In genomic region chr1:155256101-155256852, GRCh38 we compare ENCODE assay signal across 8 cellular contexts. TPM values are rescaled to one million over a fixed set of nuclear protein-coding genes. Genes with fewer than 3 reads are reported as not detected.
DNase-seq lines count a peak whose midpoint lies in the region; ATAC-seq and TF ChIP-seq lines count a peak whose summit lies in the region.

No MANE protein-coding gene starts in this region.

- peaks cover 0 to 32% (median 4%) of the 10 kb centered on the region in 11 experiments; a peak in 10 of 22 replicates for H4K20me1 ChIP-seq in BLaER1 treated with 17β-estradiol and CSF1 and Interleukin-3, amounts not matched to agents 10 nM and 100 nM
- no peaks in the 10 kb centered on the region for H4K20me1 ChIP-seq in neural progenitor cell (ENCODE audit: low read depth)

- H3K27me3 ChIP-seq in BLaER1 treated with 17β-estradiol and CSF1 and Interleukin-3, amounts not matched to agents 10 nM and 100 nM, result no peaks in the 10 kb centered on the region
- no peaks in the 10 kb centered on the region for H3K27me3 ChIP-seq in SJCRH30
- no peaks in the 10 kb centered on the region for H3K27me3 ChIP-seq in neural progenitor cell

- peak overlapping the region in 8 of 10 experiments; percentile 68 to 85 (median 74); a peak in 15 of 20 replicates for H3K4me3 ChIP-seq in BLaER1 treated with 17β-estradiol and CSF1 and Interleukin-3, amounts not matched to agents 10 nM and 100 nM
- H3K4me3 ChIP-seq in SJCRH30 (peak overlapping the region; percentile 73), epithelial cell of proximal tubule (ENCODE audit: low read depth, low read length) (peak overlapping the region; percentile 89), neural progenitor cell (no peak overlapping the region)

- peak overlapping the region; percentile 90 to 100 (median 100) for H3K4me2 ChIP-seq in BLaER1 treated with 17β-estradiol and CSF1 and Interleukin-3, amounts not matched to agents 10 nM and 100 nM
- H3K4me2 ChIP-seq in neural progenitor cell, result no peak overlapping the region

- H3K79me2 ChIP-seq in neural progenitor cell (ENCODE audit: low read depth), result peaks cover 27% of the 10 kb centered on the region

- peak overlapping the region; percentile 91 for H3K4me3 Mint-ChIP-seq in neural progenitor cell

- no peak for ATAC-seq in HG03432 (IDR thresholded peaks at IDR 0.05; ENCODE audit: unreplicated experiment)

- TF ChIP-seq CTCF in epithelial cell of proximal tubule (conservative IDR thresholded peaks at IDR 0.05; ENCODE audit: low read depth, low read length) (no peak), neural progenitor cell (IDR thresholded peaks at IDR 0.05) (no peak)

- peaks cover 36 to 51% (median 40%) of the 10 kb centered on the region in 11 experiments for H3K36me3 ChIP-seq in BLaER1 treated with 17β-estradiol and CSF1 and Interleukin-3, amounts not matched to agents 10 nM and 100 nM
- H3K36me3 ChIP-seq in SJCRH30, result no peaks in the 10 kb centered on the region
- no peaks in the 10 kb centered on the region for H3K36me3 ChIP-seq in neural progenitor cell

- DNase-seq in SJCRH30 (no peak), epithelial cell of proximal tubule (ENCODE audit: low read depth) (no peak), neural progenitor cell (ENCODE audit: low spot score) (no peak), cerebellum (ENCODE audit: low spot score) (no peak), hippocampal formation (lab: John Stamatoyannopoulos, UW) (no peak)
- no peak for DNase-seq in stimulated activated CD4-positive, alpha-beta T cell treated with anti-CD3 and anti-CD28 coated beads, Interleukin-2, amount 100 ng/mL, for 24 hours

- peak overlapping the region; percentile 74 for H3K27ac Mint-ChIP-seq in neural progenitor cell

- H2AFZ ChIP-seq in neural progenitor cell (replicated peaks), result no peak overlapping the region

- peaks cover 33% of the 10 kb centered on the region for H3K4me1 Mint-ChIP-seq in neural progenitor cell

- peaks cover 28% of the 10 kb centered on the region for H3F3A ChIP-seq in neural progenitor cell (ENCODE audit: low read depth)

- H3K4me1 ChIP-seq in BLaER1 treated with 17β-estradiol and CSF1 and Interleukin-3, amounts not matched to agents 10 nM and 100 nM, result peaks cover 47 to 62% (median 55%) of the 10 kb centered on the region in 10 experiments
- H3K4me1 ChIP-seq in SJCRH30 (no peaks in the 10 kb centered on the region), neural progenitor cell (peaks cover 20% of the 10 kb centered on the region)

- peak overlapping the region in 9 of 11 experiments; percentile 69 to 88 (median 78); a peak in 12 of 22 replicates for H3K27ac ChIP-seq in BLaER1 treated with 17β-estradiol and CSF1 and Interleukin-3, amounts not matched to agents 10 nM and 100 nM
- H3K27ac ChIP-seq in SJCRH30, result no peak overlapping the region; the same call in 1 of the 2 replicates
- no peak overlapping the region for H3K27ac ChIP-seq in neural progenitor cell

- no peaks in the 10 kb centered on the region for H3K9me3 Mint-ChIP-seq in neural progenitor cell

- peak overlapping the region; percentile 72 to 92 (median 83); a peak in 17 of 22 replicates for H3K9ac ChIP-seq in BLaER1 treated with 17β-estradiol and CSF1 and Interleukin-3, amounts not matched to agents 10 nM and 100 nM
- no peak overlapping the region for H3K9ac ChIP-seq in neural progenitor cell

- H3K36me3 Mint-ChIP-seq in neural progenitor cell, result peaks cover 19% of the 10 kb centered on the region

- peaks cover 10% of the 10 kb centered on the region for H3K27me3 Mint-ChIP-seq in neural progenitor cell (ENCODE audit: insufficient read depth, low read depth)

- H3K9me3 ChIP-seq in BLaER1 treated with 17β-estradiol and CSF1 and Interleukin-3, amounts not matched to agents 10 nM and 100 nM (replicated peaks in 1 of 11), result no peaks in the 10 kb centered on the region
- no peaks in the 10 kb centered on the region for H3K9me3 ChIP-seq in SJCRH30 (replicated peaks)
- H3K9me3 ChIP-seq in neural progenitor cell (ENCODE audit: low read depth), result no peaks in the 10 kb centered on the region

RNA-seq across cellular contexts. Expression of gene ENTREP3, which starts 1.0 kb away (rescaled TPM):
- total RNA-seq in SJCRH30 (2014; rRNA removed; shearing (Covaris generic)), result 12.1 and 12.7 TPM in 2 replicates
- 10.8 and 15.9 TPM in 2 replicates for total RNA-seq in epithelial cell of proximal tubule
- total RNA-seq in neural progenitor cell (ENCODE audit: low replicate concordance), result 4.8 and 14.9 TPM in 2 replicates
- total RNA-seq in cerebellum, result 7.0 TPM

RNA-seq across cellular contexts. Expression of gene SCAMP3, which starts 5.9 kb away (rescaled TPM):
- 42.1 and 43.4 TPM in 2 replicates for total RNA-seq in SJCRH30 (2014; rRNA removed; shearing (Covaris generic))
- total RNA-seq in epithelial cell of proximal tubule, result 61.8 and 89.7 TPM in 2 replicates
- total RNA-seq in neural progenitor cell (ENCODE audit: low replicate concordance), result 21.8 and 44.8 TPM in 2 replicates
- 17.1 TPM for total RNA-seq in cerebellum

RNA-seq across cellular contexts. Expression of gene CLK2, which starts 17.0 kb away (rescaled TPM):
- total RNA-seq in SJCRH30 (2014; rRNA removed; shearing (Covaris generic)), result 29.7 and 43.1 TPM in 2 replicates
- total RNA-seq in epithelial cell of proximal tubule, result 20.7 and 43.7 TPM in 2 replicates
- total RNA-seq in neural progenitor cell (ENCODE audit: low replicate concordance), result 41.7 and 62.2 TPM in 2 replicates
- 33.5 TPM for total RNA-seq in cerebellum

RNA-seq across cellular contexts. Expression of gene HCN3, which starts 21.0 kb away (rescaled TPM):
- total RNA-seq in SJCRH30 (2014; rRNA removed; shearing (Covaris generic)), result 1.6 and 1.7 TPM in 2 replicates
- total RNA-seq in epithelial cell of proximal tubule, result 0.72 and 8.1 TPM in 2 replicates
- total RNA-seq in neural progenitor cell (ENCODE audit: low replicate concordance), result 1.9 and 5.9 TPM in 2 replicates
- 12.9 TPM for total RNA-seq in cerebellum

RNA-seq across cellular contexts. Expression of gene PKLR, which starts 45.0 kb away (rescaled TPM):
- total RNA-seq in SJCRH30 (2014; rRNA removed; shearing (Covaris generic)), result 0.04 TPM in 1 of 2 replicates, not detected in the other
- total RNA-seq in epithelial cell of proximal tubule (not detected in 2 replicates), neural progenitor cell (ENCODE audit: low replicate concordance) (0.53 and 0.54 TPM in 2 replicates), cerebellum (not detected)

Comparison
In these comparisons a context has a peak if more than half of its experiments do, and no peak if none do; other contexts are left out.
1. H3K27ac ChIP-seq: peak in BLaER1 treated with 17β-estradiol and CSF1 and Interleukin-3, amounts not matched to agents 10 nM and 100 nM (9 of 11); none in SJCRH30 (single experiment) and neural progenitor cell (single experiment).